7 cellular contexts compared by ENCODE assay signal in the genomic region with DNA sequence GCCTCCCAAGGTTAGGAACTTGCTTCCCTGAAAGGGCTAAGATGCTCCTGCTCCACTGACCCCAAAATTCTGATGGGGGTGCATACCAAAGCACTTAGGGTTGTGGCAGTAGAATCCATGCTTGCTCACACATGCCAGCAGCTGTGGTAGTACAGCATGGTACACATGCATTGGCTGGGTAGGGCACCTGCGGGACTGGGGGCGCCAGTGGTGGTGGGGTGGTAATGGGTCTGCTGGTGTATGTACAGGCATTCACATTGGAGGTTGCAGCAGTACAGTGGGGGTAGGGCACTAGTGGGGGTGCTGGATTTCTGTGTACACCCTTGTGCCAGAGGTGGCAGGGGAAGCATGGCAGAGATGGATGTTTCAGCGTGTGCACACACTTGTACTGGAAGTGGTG.
"Had no signal": no experiment of that assay in that cellular context is flagged by ENCODE, and none has a peak within 500 bp of the region (broad histone marks: within the 10 kb centered on the region; RNA-seq: fewer than 3 reads in every experiment).

No MANE protein-coding gene starts in this region.

- DNase-seq: GOT3, H9, HCEC 1CT, IMR-90 had no signal

- H3K27ac Mint-ChIP-seq: H9 had no signal

- H3K4me3 Mint-ChIP-seq: H9 had no signal

- H3K4me1 Mint-ChIP-seq: H9 had no signal

- H3K9me3 Mint-ChIP-seq: H9 had no signal

- ATAC-seq: K562 had no signal

- H3K4me3 ChIP-seq: K562 had no signal

- FAIRE-seq: H54, HTR-8/SVneo, K562 had no signal
